In the genomic region with DNA sequence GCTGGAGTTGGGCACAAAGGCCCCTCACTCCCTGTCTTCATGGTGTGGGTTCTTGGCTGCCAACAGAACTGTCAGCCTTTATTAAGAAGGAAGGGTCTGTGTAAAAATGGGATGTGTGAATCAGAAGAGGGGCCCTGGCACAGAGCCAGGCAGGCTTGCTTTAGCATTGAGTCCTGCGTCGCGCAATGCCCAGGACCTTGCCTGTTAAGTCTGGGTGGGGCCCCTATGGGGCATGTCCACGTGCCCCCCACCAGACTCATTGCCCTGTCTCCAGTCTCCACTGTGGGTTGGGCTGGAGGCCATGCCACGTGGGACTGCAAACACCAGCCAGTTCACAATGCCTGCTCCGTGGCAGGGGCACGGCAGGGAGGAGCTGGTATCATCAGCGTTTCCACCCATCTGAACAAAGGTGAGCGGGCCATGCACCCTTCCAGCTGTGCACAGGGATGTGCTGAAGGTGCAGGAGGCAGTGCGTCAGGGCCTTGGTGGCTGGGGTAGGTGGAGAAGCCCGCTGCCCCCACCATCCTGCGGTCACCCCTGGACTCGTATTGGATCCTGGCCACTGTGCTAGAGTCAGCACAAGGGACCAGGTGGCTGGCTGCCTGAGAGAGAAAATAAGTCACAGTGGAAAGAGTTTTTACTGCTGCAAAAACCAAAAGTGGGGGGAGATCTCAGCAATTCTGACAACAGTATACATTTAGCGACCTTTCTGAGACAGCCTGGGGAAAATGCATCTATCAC, we compare ENCODE assay signal across 18 cellular contexts.
"Had no signal": no experiment of that assay in that cellular context is flagged by ENCODE, and none has a peak within 500 bp of the region (broad histone marks: within the 10 kb centered on the region; RNA-seq: fewer than 3 reads in every experiment).

No MANE protein-coding gene starts in this region.

- ATAC-seq: activated CD8-positive, alpha-beta memory T cell treated with anti-CD3 and anti-CD28 coated beads, Interleukin-2, amount 10 ng/mL, durations not matched to agents 7 days and 5 days; left lobe of liver; pancreas; T-cell had no signal

- H3K9me3 Mint-ChIP-seq: activated naive CD4-positive, alpha-beta T cell treated with anti-CD3 and anti-CD28 coated beads, Interleukin-2, amount 10 ng/mL, durations not matched to agents 7 days and 5 days; activated T-helper 2 cell treated with anti-CD3 and anti-CD28 coated beads, Interferon-gamma antibody, Interleukin-2, Interleukin-4, amounts not matched to agents 10 μg/mL and 5 μg/mL and 100 μg/mL, durations not matched to agents 14 hours and 24 hours and 36 hours; neural progenitor cell; T-cell had no signal

- H3K4me3 Mint-ChIP-seq: activated CD8-positive, alpha-beta memory T cell treated with anti-CD3 and anti-CD28 coated beads, Interleukin-2, amount 10 ng/mL, durations not matched to agents 7 days and 5 days; activated naive CD4-positive, alpha-beta T cell treated with anti-CD3 and anti-CD28 coated beads, Interleukin-2, amount 10 ng/mL, durations not matched to agents 7 days and 5 days; neural progenitor cell; T-cell had no signal

- H3K4me1 Mint-ChIP-seq: activated naive CD4-positive, alpha-beta T cell treated with anti-CD3 and anti-CD28 coated beads, Interleukin-2, amount 10 ng/mL, durations not matched to agents 7 days and 5 days; T-cell had no signal

- H3K9me3 ChIP-seq: pancreas, suprapubic skin, upper lobe of left lung had no signal

- H3K27me3 Mint-ChIP-seq: activated CD8-positive, alpha-beta memory T cell treated with anti-CD3 and anti-CD28 coated beads, Interleukin-2, amount 10 ng/mL, durations not matched to agents 7 days and 5 days; activated naive CD4-positive, alpha-beta T cell treated with anti-CD3 and anti-CD28 coated beads, Interleukin-2, amount 10 ng/mL, durations not matched to agents 7 days and 5 days; T-cell had no signal

- H3K27ac Mint-ChIP-seq: activated T-helper 2 cell treated with anti-CD3 and anti-CD28 coated beads, Interferon-gamma antibody, Interleukin-2, Interleukin-4, amounts not matched to agents 10 μg/mL and 5 μg/mL and 100 μg/mL, durations not matched to agents 14 hours and 24 hours and 36 hours; T-cell had no signal

- H3K36me3 ChIP-seq: neural progenitor cell had no signal

- DNase-seq: activated CD4-positive, alpha-beta T cell treated with anti-CD3 and anti-CD28 coated beads, Interleukin-2, amount 50 U/mL, for 48 hours; activated CD4-positive, CD25-positive, alpha-beta regulatory T cell treated with anti-CD3 and anti-CD28 coated beads, Interleukin-2, amount 50 U/mL, for 72 hours; activated CD8-positive, alpha-beta memory T cell treated with anti-CD3 and anti-CD28 coated beads, Interleukin-2, amount 10 ng/mL, durations not matched to agents 7 days and 5 days; activated naive CD4-positive, alpha-beta T cell treated with anti-CD3 and anti-CD28 coated beads, Interleukin-2, amount 10 ng/mL, durations not matched to agents 7 days and 5 days; activated T-cell treated with anti-CD3 and anti-CD28 coated beads, Interleukin-2, amount 50 U/mL, for 1 hour; amniotic stem cell; cortex of kidney; effector CD8-positive, alpha-beta T cell; pancreas; stimulated activated CD4-positive, alpha-beta T cell treated with anti-CD3 and anti-CD28 coated beads, Interleukin-2, amount 100 ng/mL, for 48 hours; stimulated activated naive CD4-positive, alpha-beta T cell; T-cell; T1000; upper lobe of left lung had no signal

- H3K4me1 ChIP-seq: neural progenitor cell, pancreas had no signal

- H3K4me3 ChIP-seq: neural progenitor cell, pancreas, suprapubic skin, upper lobe of left lung had no signal

- H3K27ac ChIP-seq: neural progenitor cell, pancreas, suprapubic skin, upper lobe of left lung had no signal

- H3K27me3 ChIP-seq: neural progenitor cell, pancreas, upper lobe of left lung had no signal
